ENCODE assay signal across 21 cellular contexts in the genomic region with DNA sequence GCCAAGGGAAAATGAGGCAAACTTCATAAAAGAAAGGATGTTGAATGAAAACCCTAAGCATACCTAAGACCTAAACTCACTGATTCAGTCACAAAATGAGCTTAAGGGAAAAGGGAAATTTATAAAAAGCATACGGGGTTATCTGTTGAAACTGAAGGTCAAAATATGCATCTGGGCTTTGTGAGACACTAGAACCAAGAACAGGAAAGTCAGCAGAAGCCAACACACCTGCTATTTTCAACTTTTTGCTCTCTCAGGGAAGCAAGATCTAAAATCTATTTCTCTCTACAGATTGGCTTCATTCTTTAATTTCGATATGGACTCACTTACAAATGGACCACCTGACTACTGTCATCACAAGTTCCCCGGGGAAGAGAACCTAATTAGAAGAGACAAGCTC.
DNase-seq lines count a peak whose midpoint lies in the region; ATAC-seq and TF ChIP-seq lines count a peak whose summit lies in the region.
"Had no signal": no experiment of that assay in that cellular context is flagged by ENCODE, and none has a peak within 500 bp of the region (broad histone marks: within the 10 kb centered on the region; RNA-seq: fewer than 3 reads in every experiment).

No MANE protein-coding gene starts in this region.

- H2BK12ac ChIP-seq in H9 (ENCODE audit: insufficient read length, low read depth, low read length): no peak overlapping the region

- H3K79me1 ChIP-seq in H9 (ENCODE audit: insufficient read depth, low read depth, low read length, poor library complexity, severe bottlenecking): no peaks in the 10 kb centered on the region

- H3F3A ChIP-seq in MM.1S (ENCODE audit: insufficient read depth, low read length): peaks cover 32% of the 10 kb centered on the region

- WGBS in H9 (ENCODE audit: extremely low coverage, insufficient read length, low lambda C conversion rate): no CpG with 5 or more reads among the region's 3 CpGs

- H3K4me3 Mint-ChIP-seq in H9: no peak overlapping the region
- no peak overlapping the region for H3K4me3 Mint-ChIP-seq in activated CD4-positive, alpha-beta T cell treated with anti-CD3 and anti-CD28 coated beads for 36 hours
- H3K4me3 Mint-ChIP-seq: CD4-positive, alpha-beta memory T cell had no signal

- H3K9me3 ChIP-seq in DND-41 (ENCODE audit: insufficient read depth, low read length, severe bottlenecking) (no peaks in the 10 kb centered on the region), H9 (ENCODE audit: control insufficient read depth, low read depth, low read length) (no peaks in the 10 kb centered on the region), MM.1S (replicated peaks; ENCODE audit: insufficient read depth, low read length) (no peaks in the 10 kb centered on the region)
- H3K9me3 ChIP-seq: A549, BE2C had no signal

- H3K23ac ChIP-seq in H9 (ENCODE audit: insufficient read length, low read depth, low read length): no peak overlapping the region

- H3K4me2 ChIP-seq in DND-41 (ENCODE audit: insufficient read depth, low read length): no peak overlapping the region
- H3K4me2 ChIP-seq in H9 (ENCODE audit: insufficient read depth, insufficient read length, low read length): no peak overlapping the region
- peak overlapping the region; percentile 64 for H3K4me2 ChIP-seq in MM.1S (ENCODE audit: low read depth, low read length)
- H3K4me2 ChIP-seq: A549; BLaER1 treated with 17β-estradiol and CSF1 and Interleukin-3, amounts not matched to agents 10 nM and 100 nM had no signal

- no peaks in the 10 kb centered on the region for H3K27me3 Mint-ChIP-seq in H9 (ENCODE audit: low read depth)
- H3K27me3 Mint-ChIP-seq in activated CD4-positive, alpha-beta T cell treated with anti-CD3 and anti-CD28 coated beads for 36 hours: peaks cover 11% of the 10 kb centered on the region

- no peak overlapping the region for H3K9ac ChIP-seq in DND-41 (ENCODE audit: low read depth, low read length)
- H3K9ac ChIP-seq in H9 (ENCODE audit: extremely low read depth, insufficient read length, low read length): no peak overlapping the region
- peak overlapping the region; percentile 5; the same call in 1 of the 2 replicates for H3K9ac ChIP-seq in MM.1S (ENCODE audit: low read length)
- H3K9ac ChIP-seq: BLaER1 treated with 17β-estradiol and CSF1 and Interleukin-3, amounts not matched to agents 10 nM and 100 nM had no signal

- no peak overlapping the region for H4K91ac ChIP-seq in H9 (ENCODE audit: insufficient read length, low read depth, low read length)

- H3K27me3 ChIP-seq in DND-41 (ENCODE audit: insufficient read depth, low read length, poor library complexity) (no peaks in the 10 kb centered on the region), H9 (ENCODE audit: insufficient read depth, low read length) (no peaks in the 10 kb centered on the region), MM.1S (replicated peaks; ENCODE audit: insufficient read depth, low read length) (no peaks in the 10 kb centered on the region)
- H3K27me3 ChIP-seq: BE2C had no signal

- H3K79me2 ChIP-seq in DND-41 (ENCODE audit: insufficient read depth, low read length) (no peaks in the 10 kb centered on the region), H9 (ENCODE audit: insufficient read depth, low read length) (no peaks in the 10 kb centered on the region), MM.1S (ENCODE audit: low read length) (no peaks in the 10 kb centered on the region)

- DNase-seq in DND-41: no peak
- no peak for DNase-seq in H9
- peak; percentile 82 for DNase-seq in MM.1S
- DNase-seq in HT-29 (ENCODE audit: low spot score): no peak
- no peak for DNase-seq in activated CD4-positive, alpha-beta T cell treated with anti-CD3 and anti-CD28 coated beads for 36 hours
- no peak for DNase-seq in DMS 273 (lab: John Stamatoyannopoulos, UW; ENCODE audit: unreplicated experiment)
- DNase-seq: 8988T; ACHN; AML-193; BE2C; Calu3; CD4-positive, alpha-beta memory T cell; COR-L47; DMS153; EL; GDM1; GOT3; HCEC 1CT had no signal

- no peak overlapping the region for H4K8ac ChIP-seq in H9 (replicated peaks; ENCODE audit: insufficient read length, low read depth, low read length)

- CTCF ChIA-PET in activated CD4-positive, alpha-beta T cell treated with anti-CD3 and anti-CD28 coated beads for 36 hours (lab: Charles Lee): no interaction called here

- no peak overlapping the region for H4K5ac ChIP-seq in H9 (ENCODE audit: insufficient read length, low read depth, low read length)

- H3K27ac ChIP-seq in DND-41 (ENCODE audit: low read length) (peak overlapping the region; percentile 83), H9 (ENCODE audit: insufficient read length, low read depth, low read length) (no peak overlapping the region), MM.1S (ENCODE audit: low read length) (peak overlapping the region; percentile 88)
- H3K27ac ChIP-seq: A549; BLaER1 treated with 17β-estradiol and CSF1 and Interleukin-3, amounts not matched to agents 10 nM and 100 nM had no signal

- H3K56ac ChIP-seq in H9 (ENCODE audit: insufficient read length, low read depth, low read length): no peak overlapping the region

- H3T11ph ChIP-seq in H9 (ENCODE audit: low read length): no peak overlapping the region

- H3K4me3 ChIP-seq in DND-41 (ENCODE audit: low read depth in 1 of 2, low read length in 2 of 2) (no peak overlapping the region), MM.1S (ENCODE audit: low read length) (peak overlapping the region; percentile 4; the same call in 1 of the 2 replicates)
- H3K4me3 ChIP-seq: A549; BLaER1 treated with 17β-estradiol and CSF1 and Interleukin-3, amounts not matched to agents 10 nM and 100 nM; GM12878 had no signal

- no peak for ATAC-seq in DND-41 (ENCODE audit: insufficient read depth, low read depth)
- ATAC-seq in activated CD4-positive, alpha-beta T cell treated with anti-CD3 and anti-CD28 coated beads for 36 hours: no peak
- ATAC-seq: A549, GM12878 had no signal

- H3K9me2 ChIP-seq in MM.1S (replicated peaks; ENCODE audit: insufficient read depth, low read length): no peaks in the 10 kb centered on the region

- no peak overlapping the region for H2BK5ac ChIP-seq in H9 (ENCODE audit: insufficient read length, low read length)

- H2BK20ac ChIP-seq in H9 (ENCODE audit: low read depth, low read length, poor library complexity, severe bottlenecking): peak overlapping the region; percentile 26

- H3K18ac ChIP-seq in H9 (ENCODE audit: insufficient read length, low read depth, low read length): no peak overlapping the region

- no peak overlapping the region for H3K4ac ChIP-seq in H9 (ENCODE audit: low read depth, low read length)

- no peaks in the 10 kb centered on the region for H3K36me3 ChIP-seq in DND-41 (ENCODE audit: insufficient read depth, low read length)
- H3K36me3 ChIP-seq in MM.1S (replicated peaks; ENCODE audit: insufficient read depth, low read length): no peaks in the 10 kb centered on the region
- H3K36me3 ChIP-seq: BE2C; BLaER1 treated with 17β-estradiol and CSF1 and Interleukin-3, amounts not matched to agents 10 nM and 100 nM had no signal

- intact Hi-C loops in activated CD4-positive, alpha-beta T cell treated with anti-CD3 and anti-CD28 coated beads for 36 hours (cut with DNase I, micrococcal nuclease): no loop called here

- TF ChIP-seq CTCF in DND-41 (IDR thresholded peaks at IDR 0.05; ENCODE audit: borderline replicate concordance, extremely low read depth, low read length, poor library complexity, severe bottlenecking) (no peak), H9 (conservative IDR thresholded peaks at IDR 0.05) (no peak), MM.1S (IDR thresholded peaks at IDR 0.05; ENCODE audit: low read length) (no peak)

- H4K20me1 ChIP-seq in DND-41 (ENCODE audit: insufficient read depth, low read length) (no peaks in the 10 kb centered on the region), H9 (ENCODE audit: control insufficient read depth, insufficient read depth, insufficient read length) (no peaks in the 10 kb centered on the region), MM.1S (ENCODE audit: insufficient read depth, low read length) (no peaks in the 10 kb centered on the region)

- no peak overlapping the region for H2BK120ac ChIP-seq in H9 (ENCODE audit: low read depth, low read length, poor library complexity, severe bottlenecking)

- POLR2A ChIA-PET in activated CD4-positive, alpha-beta T cell treated with anti-CD3 and anti-CD28 coated beads for 36 hours (lab: Charles Lee): no interaction called here

- H2AK5ac ChIP-seq in H9 (ENCODE audit: insufficient read length, low read length): no peak overlapping the region

- H3K14ac ChIP-seq in H9 (ENCODE audit: insufficient read depth, low read length): no peak overlapping the region

- peaks cover 63% of the 10 kb centered on the region for H3K4me1 ChIP-seq in DND-41 (ENCODE audit: insufficient read depth, low read length)
- H3K4me1 ChIP-seq in H9 (ENCODE audit: insufficient read depth, low read length): no peaks in the 10 kb centered on the region
- H3K4me1 ChIP-seq in MM.1S (ENCODE audit: low read length): peaks cover 51% of the 10 kb centered on the region
- H3K4me1 ChIP-seq: A549, BE2C had no signal

- peaks cover 0 to 10% (median 2%) of the 10 kb centered on the region in 3 experiments; a peak in 3 of 7 replicates for H3K36me3 Mint-ChIP-seq in H9 (ENCODE audit: insufficient read depth in 1 of 3, low read depth in 3 of 3)
- no peaks in the 10 kb centered on the region for H3K36me3 Mint-ChIP-seq in activated CD4-positive, alpha-beta T cell treated with anti-CD3 and anti-CD28 coated beads for 36 hours (ENCODE audit: low read depth)
- H3K36me3 Mint-ChIP-seq: CD4-positive, alpha-beta memory T cell had no signal

- H3K27ac Mint-ChIP-seq in H9: no peak overlapping the region
- no peak overlapping the region for H3K27ac Mint-ChIP-seq in activated CD4-positive, alpha-beta T cell treated with anti-CD3 and anti-CD28 coated beads for 36 hours
- H3K27ac Mint-ChIP-seq: CD4-positive, alpha-beta memory T cell had no signal

- H2AFZ ChIP-seq in DND-41 (ENCODE audit: low read depth, low read length) (peak overlapping the region; percentile 21), H9 (ENCODE audit: low read length) (no peak overlapping the region), MM.1S (ENCODE audit: low read length) (peak overlapping the region; percentile 37)

- H3K4me1 Mint-ChIP-seq in H9: peaks cover 11% of the 10 kb centered on the region in 2 experiments; a peak in 3 of 4 replicates
- H3K4me1 Mint-ChIP-seq in activated CD4-positive, alpha-beta T cell treated with anti-CD3 and anti-CD28 coated beads for 36 hours: no peaks in the 10 kb centered on the region
- H3K4me1 Mint-ChIP-seq: CD4-positive, alpha-beta memory T cell had no signal

- H2BK15ac ChIP-seq in H9 (ENCODE audit: low read depth, low read length): no peak overlapping the region

- H3K9me3 Mint-ChIP-seq in H9: no peaks in the 10 kb centered on the region; a peak in 1 of 5 replicates
- no peaks in the 10 kb centered on the region for H3K9me3 Mint-ChIP-seq in activated CD4-positive, alpha-beta T cell treated with anti-CD3 and anti-CD28 coated beads for 36 hours (ENCODE audit: low read depth)

- H3K23me2 ChIP-seq in H9 (ENCODE audit: insufficient read length, low read depth, low read length, poor library complexity, severe bottlenecking): no peaks in the 10 kb centered on the region
